ENCODE assay signal across 7 cellular contexts in the genomic region with DNA sequence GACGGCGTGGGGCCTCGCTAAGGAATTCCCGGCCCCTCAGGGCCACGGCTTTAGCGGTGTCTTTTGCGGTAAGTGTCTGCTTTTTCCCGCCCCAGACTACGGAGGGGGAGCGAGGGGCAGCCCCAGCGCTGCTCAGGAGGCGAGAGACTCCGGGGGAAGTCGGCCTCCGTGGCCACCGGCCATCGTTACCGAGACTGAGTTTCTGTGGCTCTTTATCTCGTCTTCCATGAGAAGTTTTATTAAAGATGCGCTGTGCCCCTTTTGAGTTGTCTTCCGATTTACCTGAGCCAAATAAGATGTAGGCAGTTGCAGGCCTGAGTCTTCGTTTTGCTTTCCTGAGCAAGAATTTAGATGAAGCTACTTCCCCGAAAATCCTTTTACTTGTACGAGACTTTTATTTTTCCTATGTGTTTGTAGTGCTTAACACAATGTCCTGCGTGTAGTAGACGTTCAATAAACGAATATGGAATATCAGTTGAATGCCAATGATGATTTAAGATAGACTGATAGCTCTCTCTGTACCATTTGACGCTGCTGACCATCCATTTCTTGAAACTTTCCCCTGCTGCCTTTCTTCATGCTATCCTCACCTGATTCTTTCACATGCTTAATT. TPM values are rescaled to one million over a fixed set of nuclear protein-coding genes. Genes with fewer than 3 reads are reported as not detected.
DNase-seq lines count a peak whose midpoint lies in the region; ATAC-seq and TF ChIP-seq lines count a peak whose summit lies in the region.

No MANE protein-coding gene starts in this region.

- WGBS in upper lobe of left lung, 2 donors = 0 to 2% methylated on average over 14 to 27 of the region's 28 CpGs

- H3K9ac ChIP-seq in adipocyte (ENCODE audit: low read length) = peak overlapping the region; percentile 98

- ATAC-seq in GM19395 (IDR thresholded peaks at IDR 0.05; ENCODE audit: unreplicated experiment) = peak; percentile 27
- ATAC-seq in HG03095 (IDR thresholded peaks at IDR 0.05; ENCODE audit: unreplicated experiment) = peak; percentile 14
- peak; percentile 4 for ATAC-seq in left lobe of liver
- peak; percentile 47 to 50 for ATAC-seq in upper lobe of left lung (ENCODE audit: low FRiP score in 2 of 2)

- peaks cover 25% of the 10 kb centered on the region for H3K4me1 ChIP-seq in adipocyte (ENCODE audit: control insufficient read depth, insufficient read depth, low read length)
- peaks cover 32 to 47% (median 35%) of the 10 kb centered on the region in 4 donors for H3K4me1 ChIP-seq in upper lobe of left lung

- H3K4me3 ChIP-seq in adipocyte (ENCODE audit: low read length) = peak overlapping the region; percentile 96
- peak overlapping the region; percentile 72 to 94 (median 83) for H3K4me3 ChIP-seq in upper lobe of left lung

- DNase-seq in adipocyte (ENCODE audit: low read depth) (no peak), left lobe of liver (ENCODE audit: low spot score) (no peak), upper lobe of left lung (peak in 1 of 2 donors; percentile 82), SW 1271 (lab: John Stamatoyannopoulos, UW) (no peak), NCI-H1105 treated with DMSO at 0.1 percent for 48 hours (lab: John Stamatoyannopoulos, UW) (no peak)

- TF ChIP-seq POLR2A in upper lobe of left lung (IDR thresholded peaks at IDR 0.05) = no peak

- H3K9me3 ChIP-seq in adipocyte (ENCODE audit: control insufficient read depth, low read length) (no peaks in the 10 kb centered on the region), upper lobe of left lung (no peaks in the 10 kb centered on the region)

- H3K27me3 ChIP-seq in adipocyte (replicated peaks; ENCODE audit: control insufficient read depth, insufficient read depth, low read length) (no peaks in the 10 kb centered on the region), upper lobe of left lung (no peaks in the 10 kb centered on the region)

- no peak for TF ChIP-seq CTCF in upper lobe of left lung (IDR thresholded peaks at IDR 0.05)

- H3K27ac ChIP-seq in upper lobe of left lung = peak overlapping the region; percentile 95 to 99 (median 97)

- no peaks in the 10 kb centered on the region for H3K36me3 ChIP-seq in adipocyte (ENCODE audit: control insufficient read depth, insufficient read depth, low read length, severe bottlenecking)
- no peaks in the 10 kb centered on the region for H3K36me3 ChIP-seq in upper lobe of left lung

- no peak for TF ChIP-seq EP300 in upper lobe of left lung (IDR thresholded peaks at IDR 0.05)

RNA-seq across cellular contexts. Expression of a gene that starts 0.5 kb away (rescaled TPM):
- total RNA-seq in left lobe of liver = 41.0 TPM
- 10 to 100 TPM; 19.0 to 99.1 (median 45.9) TPM for total RNA-seq in upper lobe of left lung
